23 cellular contexts compared by ENCODE assay signal in the genomic region with DNA sequence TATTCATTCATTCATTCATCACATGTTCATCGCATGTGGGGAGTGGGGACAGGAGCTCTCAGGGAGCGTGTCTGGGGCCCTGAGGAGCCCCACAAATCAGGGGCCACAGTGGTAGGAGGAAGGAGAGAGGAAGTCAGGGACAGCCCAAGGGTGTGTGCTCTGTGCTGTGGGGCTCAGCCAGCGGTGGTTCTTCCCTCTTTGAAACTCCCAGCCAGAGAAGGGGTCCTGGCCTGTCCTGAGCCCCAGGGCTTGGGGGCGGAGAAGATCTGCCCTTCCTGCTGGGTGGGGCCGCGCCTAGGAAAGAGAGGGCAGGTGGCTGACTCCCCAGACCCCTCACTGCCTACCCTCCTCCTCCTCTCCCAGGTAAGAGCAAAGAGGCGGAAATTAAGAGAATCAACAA. TPM values are rescaled to one million over a fixed set of nuclear protein-coding genes. Genes with fewer than 3 reads are reported as not detected.
DNase-seq lines count a peak whose midpoint lies in the region; ATAC-seq, FAIRE-seq and TF ChIP-seq lines count a peak whose summit lies in the region.
"Had no signal": no experiment of that assay in that cellular context is flagged by ENCODE, and none has a peak within 500 bp of the region (broad histone marks: within the 10 kb centered on the region; RNA-seq: fewer than 3 reads in every experiment).

No MANE protein-coding gene starts in this region.

- ATAC-seq in HCT116 (0 out of 2 replicates have a peak, but pooled peaks have one; percentile 9), pancreas (no peak), HG02852 (IDR thresholded peaks at IDR 0.05; ENCODE audit: unreplicated experiment) (no peak)
- ATAC-seq: Panc1 had no signal

- no peak overlapping the region for H2BK120ac ChIP-seq in trophoblast cell (ENCODE audit: insufficient read depth, low read length, poor library complexity)

- no peaks in the 10 kb centered on the region for H3K9me3 ChIP-seq in HCT116 (ENCODE audit: control insufficient read depth in 1 of 2, insufficient read depth in 1 of 2, low read depth in 1 of 2, low read length in 2 of 2)
- no peaks in the 10 kb centered on the region for H3K9me3 ChIP-seq in trophoblast cell (ENCODE audit: insufficient read depth, low read depth, low read length)
- H3K9me3 ChIP-seq in pancreas, result no peaks in the 10 kb centered on the region
- no peaks in the 10 kb centered on the region for H3K9me3 ChIP-seq in OCI-LY7 (ENCODE audit: low read length)
- H3K9me3 ChIP-seq: thoracic aorta had no signal

- H3K27me3 ChIP-seq in HCT116 (ENCODE audit: insufficient read depth, low read length), result no peaks in the 10 kb centered on the region
- H3K27me3 ChIP-seq in trophoblast cell (ENCODE audit: insufficient read depth, low read length), result no peaks in the 10 kb centered on the region
- H3K27me3 ChIP-seq in pancreas, result no peaks in the 10 kb centered on the region

- intact Hi-C loops in HCT116 (cut with micrococcal nuclease), result no loop called here
- intact Hi-C loops in pancreas (cut with DNase I), result no loop called here
- intact Hi-C loops in OCI-LY7 (cut with micrococcal nuclease; ENCODE audit: unreplicated experiment), result no loop called here

- no peak for TF ChIP-seq POLR2A in HCT116 (IDR thresholded peaks at IDR 0.05; ENCODE audit: borderline replicate concordance, extremely low read depth, insufficient read depth, insufficient read length)

- H2BK5ac ChIP-seq in trophoblast cell (ENCODE audit: low read depth, low read length, poor library complexity), result no peak overlapping the region

- H4K20me1 ChIP-seq in HCT116 (ENCODE audit: insufficient read depth), result no peaks in the 10 kb centered on the region
- no peaks in the 10 kb centered on the region for H4K20me1 ChIP-seq in OCI-LY7 (ENCODE audit: insufficient read depth, low read length)

- POLR2A ChIA-PET in HCT116 (lab: Charles Lee) (no interaction called here), OCI-LY7 (lab: Charles Lee) (no interaction called here)

- CTCF ChIA-PET in HCT116 (lab: Charles Lee), result no interaction called here
- CTCF ChIA-PET in OCI-LY7 (lab: Charles Lee; ENCODE audit: unreplicated experiment), result no interaction called here

- FAIRE-seq in pancreas (lab: Jason Lieb, UNC), result no peak
- FAIRE-seq: endometrium, small intestine had no signal

- H3K79me2 ChIP-seq in HCT116 (ENCODE audit: insufficient read depth, low read length), result no peaks in the 10 kb centered on the region
- no peaks in the 10 kb centered on the region for H3K79me2 ChIP-seq in trophoblast cell (ENCODE audit: control insufficient read depth, insufficient read depth, low read length, poor library complexity)
- no peaks in the 10 kb centered on the region for H3K79me2 ChIP-seq in OCI-LY7 (ENCODE audit: insufficient read depth, low read depth, low read length)

- peaks cover 38% of the 10 kb centered on the region for H3K36me3 Mint-ChIP-seq in endothelial cell (ENCODE audit: low read depth, unreplicated experiment)

- TF ChIP-seq CTCF in HCT116 (IDR thresholded peaks at IDR 0.05 in 2 of 3, conservative IDR thresholded peaks at IDR 0.05 in 1 of 3; ENCODE audit: borderline replicate concordance in 1 of 3, insufficient read depth in 1 of 3, low read depth in 2 of 3, low read length in 2 of 3) (no peak), endothelial cell (IDR thresholded peaks at IDR 0.05; ENCODE audit: unreplicated experiment) (no peak), pancreas (IDR thresholded peaks at IDR 0.05) (no peak), OCI-LY7 (conservative IDR thresholded peaks at IDR 0.05; ENCODE audit: low read length) (no peak)

- H3K4ac ChIP-seq in trophoblast cell (ENCODE audit: low read depth, low read length), result no peak overlapping the region

- RAD21 ChIA-PET in HCT116 (lab: Charles Lee; ENCODE audit: low non-redundant PET in 1 of 2, low total read pairs in 2 of 2, uncharacterized antibody in 2 of 2, unreplicated experiment in 2 of 2), result no interaction called here

- H3K27me3 Mint-ChIP-seq in endothelial cell (ENCODE audit: unreplicated experiment), result peaks cover 7% of the 10 kb centered on the region

- no peak overlapping the region for H4K91ac ChIP-seq in trophoblast cell (ENCODE audit: low read depth, low read length)

- H3K27ac Mint-ChIP-seq in endothelial cell (ENCODE audit: unreplicated experiment), result peak overlapping the region; percentile 73

- H3K4me2 ChIP-seq in HCT116 (ENCODE audit: low read length), result no peak overlapping the region
- no peak overlapping the region for H3K4me2 ChIP-seq in trophoblast cell (ENCODE audit: low read length)
- no peak overlapping the region for H3K4me2 ChIP-seq in OCI-LY7 (ENCODE audit: low read length)

- peak overlapping the region; percentile 61 for H3K18ac ChIP-seq in trophoblast cell (ENCODE audit: low read length)

- H3K4me1 ChIP-seq in HCT116 (ENCODE audit: control insufficient read depth in 1 of 2, insufficient read depth in 2 of 2, low read length in 2 of 2) (peaks cover 6 to 14% of the 10 kb centered on the region in 2 experiments), trophoblast cell (ENCODE audit: control insufficient read depth in 1 of 2, insufficient read depth in 2 of 2, low read length in 2 of 2) (peaks cover 0 to 2% of the 10 kb centered on the region in 2 experiments), pancreas (no peaks in the 10 kb centered on the region), OCI-LY7 (ENCODE audit: insufficient read depth, low read length, poor library complexity, severe bottlenecking) (peaks cover 15% of the 10 kb centered on the region)

- H3K36me3 ChIP-seq in HCT116 (ENCODE audit: control insufficient read depth in 1 of 2, insufficient read depth in 2 of 2, low read length in 2 of 2) (peaks cover 2 to 10% of the 10 kb centered on the region in 2 experiments; a peak in 2 of 4 replicates), trophoblast cell (ENCODE audit: control insufficient read depth in 1 of 2, insufficient read depth in 2 of 2, low read length in 2 of 2) (peaks cover 31 to 34% of the 10 kb centered on the region in 2 experiments), pancreas (peaks cover 0 to 8% (median 0%) of the 10 kb centered on the region in 3 donors), OCI-LY7 (ENCODE audit: insufficient read depth, low read length) (peaks cover 46% of the 10 kb centered on the region)

- BruUV-seq in HCT116 (replicated peaks; lab: Mats Ljungman, UMichigan) (no TSS peak), OCI-LY7 (replicated peaks; lab: Mats Ljungman, UMichigan) (no TSS peak)

- H3K9me2 ChIP-seq in HCT116 (ENCODE audit: insufficient read depth), result no peaks in the 10 kb centered on the region
- H3K9me2 ChIP-seq in OCI-LY7 (ENCODE audit: insufficient read depth, low read length), result no peaks in the 10 kb centered on the region

- H3K9me3 Mint-ChIP-seq in endothelial cell (ENCODE audit: unreplicated experiment), result no peaks in the 10 kb centered on the region

- peak; percentile 12 for DNase-seq in NOMO-1 treated with dmso at 0.1 percent for 144 hours (lab: John Stamatoyannopoulos, UW; ENCODE audit: unreplicated experiment)
- no peak for DNase-seq in NOMO-1 treated with DMSO at 0.1 percent for 48 hours (lab: John Stamatoyannopoulos, UW; ENCODE audit: unreplicated experiment)
- no peak for DNase-seq in HCT116 (ENCODE audit: low read depth, low spot score)
- no peak for DNase-seq in endothelial cell (ENCODE audit: low spot score)
- no peak for DNase-seq in trophoblast cell
- DNase-seq in pancreas, result no peak
- DNase-seq in OCI-LY7 (ENCODE audit: low spot score), result no peak
- DNase-seq: amygdala; C1 segment of cervical spinal cord; GM23248; KG1; left cardiac atrium; NCI-H1092; NCI-H774; small intestine; stimulated activated CD4-positive, alpha-beta T cell treated with anti-CD3 and anti-CD28 coated beads, Interleukin-4, amount 100 ng/mL, for 4 hours; stimulated activated CD8-positive, alpha-beta memory T cell treated with anti-CD3 and anti-CD28 coated beads, Interleukin-4, amount 100 ng/mL, for 48 hours; SW 1271 had no signal

- H2BK12ac ChIP-seq in trophoblast cell (ENCODE audit: low read length), result no peak overlapping the region

- no peak overlapping the region for H3K4me3 ChIP-seq in HCT116 (replicated peaks in 1 of 2; ENCODE audit: low read depth in 1 of 2, low read length in 2 of 2)
- H3K4me3 ChIP-seq in trophoblast cell (ENCODE audit: low read depth, low read length), result no peak overlapping the region
- H3K4me3 ChIP-seq in pancreas, result no peak overlapping the region
- H3K4me3 ChIP-seq in OCI-LY7 (ENCODE audit: low read depth, low read length, poor library complexity, severe bottlenecking), result no peak overlapping the region
- H3K4me3 ChIP-seq: GM23248, thoracic aorta had no signal

- H3K9ac ChIP-seq in HCT116 (ENCODE audit: low read length) (no peak overlapping the region), trophoblast cell (ENCODE audit: low read length) (no peak overlapping the region)
- H3K9ac ChIP-seq: GM23248 had no signal

- no CpG with 5 or more reads among the region's 7 CpGs for WGBS in trophoblast cell (ENCODE audit: extremely low coverage, insufficient coverage, insufficient read length)
- WGBS in pancreas, 2 donors, result 93 to 96% methylated on average over 7 of the region's 7 CpGs

- no peak overlapping the region for H2AFZ ChIP-seq in HCT116 (ENCODE audit: low read depth, low read length, poor library complexity, severe bottlenecking)
- no peak overlapping the region for H2AFZ ChIP-seq in trophoblast cell (ENCODE audit: insufficient read depth, low read length, poor library complexity)
- no peak overlapping the region for H2AFZ ChIP-seq in OCI-LY7 (ENCODE audit: low read length)
- H2AFZ ChIP-seq: GM23248 had no signal

- H3K23ac ChIP-seq in trophoblast cell (ENCODE audit: low read length), result no peak overlapping the region

- H3K79me1 ChIP-seq in trophoblast cell (ENCODE audit: low read length), result no peaks in the 10 kb centered on the region

- no peak overlapping the region for H4K12ac ChIP-seq in trophoblast cell (ENCODE audit: low read depth, low read length)

- no peak overlapping the region for H3K14ac ChIP-seq in trophoblast cell (ENCODE audit: low read length)

- no peak overlapping the region for H4K8ac ChIP-seq in trophoblast cell (ENCODE audit: low read depth, low read length)

- H3K4me1 Mint-ChIP-seq in endothelial cell (ENCODE audit: unreplicated experiment), result peaks cover 17% of the 10 kb centered on the region

- H3K27ac ChIP-seq in HCT116 (ENCODE audit: low read depth, low read length), result no peak overlapping the region
- H3K27ac ChIP-seq in trophoblast cell (ENCODE audit: low read depth, low read length), result no peak overlapping the region
- H3K27ac ChIP-seq in pancreas, result no peak overlapping the region
- no peak overlapping the region for H3K27ac ChIP-seq in OCI-LY7 (ENCODE audit: low read depth, low read length, poor library complexity, severe bottlenecking)
- H3K27ac ChIP-seq: 22Rv1, GM23248, thoracic aorta had no signal

- TF ChIP-seq RAD21 in HCT116 (IDR thresholded peaks at IDR 0.05; ENCODE audit: low read depth), result no peak

- no peak overlapping the region for H2AK5ac ChIP-seq in trophoblast cell (ENCODE audit: low read length)

- peak overlapping the region; percentile 50 for H3K4me3 Mint-ChIP-seq in endothelial cell (ENCODE audit: unreplicated experiment)

RNA-seq across cellular contexts. Expression of a gene that starts 14.6 kb away (rescaled TPM):
- total RNA-seq in HCT116 (2021; ENCODE audit: unreplicated experiment), result 102 TPM
- polyA plus RNA-seq in HCT116 (2012), result 92.9 and 95.3 TPM in 2 replicates
- total RNA-seq in endothelial cell (ENCODE audit: unreplicated experiment), result 191 TPM
- 102 and 103 TPM in 2 replicates for polyA plus RNA-seq in trophoblast cell (2013)
- 10 to 100 TPM; 29.3 to 42.8 (median 34.2) TPM for total RNA-seq in pancreas
- polyA plus RNA-seq in pancreas, result 10 to 100 TPM; 27.1 to 29.0 TPM
- 29.7 and 47.4 TPM in 2 replicates for total RNA-seq in OCI-LY7 (2014; rRNA removed; shearing (Covaris generic))
- total RNA-seq in OCI-LY7 (2022), result 46.9 and 50.4 TPM in 2 replicates

RNA-seq across cellular contexts. Expression of a gene that starts 18.3 kb away (rescaled TPM):
- 0.76 TPM for total RNA-seq in HCT116 (2021; ENCODE audit: unreplicated experiment)
- 0.74 and 0.91 TPM in 2 replicates for polyA plus RNA-seq in HCT116 (2012)
- total RNA-seq in endothelial cell (ENCODE audit: unreplicated experiment), result not detected
- 0.12 and 0.15 TPM in 2 replicates for polyA plus RNA-seq in trophoblast cell (2013)
- under 1 TPM in 3 of 6 donors, not detected in 3; 0.08 to 0.34 (median 0.09) TPM for total RNA-seq in pancreas
- under 1 TPM; 0.35 to 0.76 TPM for polyA plus RNA-seq in pancreas
- not detected in 2 replicates for total RNA-seq in OCI-LY7 (2014; rRNA removed; shearing (Covaris generic))
- total RNA-seq in OCI-LY7 (2022), result not detected in 2 replicates
- total RNA-seq: thoracic aorta had no signal

RNA-seq across cellular contexts. Expression of a gene that starts 31.7 kb away (rescaled TPM):
- 1.1 TPM for total RNA-seq in HCT116 (2021; ENCODE audit: unreplicated experiment)
- polyA plus RNA-seq in HCT116 (2012), result 1.0 and 2.3 TPM in 2 replicates
- 15.6 TPM for total RNA-seq in endothelial cell (ENCODE audit: unreplicated experiment)
- polyA plus RNA-seq in trophoblast cell (2013), result 6.6 and 7.6 TPM in 2 replicates
- 10 to 100 TPM in 3 of 6 donors, 1 to 10 TPM in 3; 8.8 to 22.3 (median 12.1) TPM for total RNA-seq in pancreas
- 10 to 100 TPM; 24.3 to 30.3 TPM for polyA plus RNA-seq in pancreas
- 33.6 and 35.1 TPM in 2 replicates for total RNA-seq in OCI-LY7 (2014; rRNA removed; shearing (Covaris generic))
- 28.1 and 34.6 TPM in 2 replicates for total RNA-seq in OCI-LY7 (2022)

RNA-seq across cellular contexts. Expression of a gene that starts 36.7 kb away (rescaled TPM):
- total RNA-seq in HCT116 (2021; ENCODE audit: unreplicated experiment) (77.7 TPM), endothelial cell (ENCODE audit: unreplicated experiment) (117 TPM), pancreas (10 to 100 TPM; 19.4 to 34.9 (median 24.3) TPM), OCI-LY7 (2022) (111 and 146 TPM in 2 replicates)
- 56.6 and 62.7 TPM in 2 replicates for polyA plus RNA-seq in HCT116 (2012)
- 50.3 and 50.7 TPM in 2 replicates for polyA plus RNA-seq in trophoblast cell (2013)
- polyA plus RNA-seq in pancreas, result 10 to 100 TPM; 56.8 to 60.0 TPM
- 73.5 and 85.1 TPM in 2 replicates for total RNA-seq in OCI-LY7 (2014; rRNA removed; shearing (Covaris generic))
